Comparison of ENCODE assay signal across 26 cellular contexts in the genomic region with DNA sequence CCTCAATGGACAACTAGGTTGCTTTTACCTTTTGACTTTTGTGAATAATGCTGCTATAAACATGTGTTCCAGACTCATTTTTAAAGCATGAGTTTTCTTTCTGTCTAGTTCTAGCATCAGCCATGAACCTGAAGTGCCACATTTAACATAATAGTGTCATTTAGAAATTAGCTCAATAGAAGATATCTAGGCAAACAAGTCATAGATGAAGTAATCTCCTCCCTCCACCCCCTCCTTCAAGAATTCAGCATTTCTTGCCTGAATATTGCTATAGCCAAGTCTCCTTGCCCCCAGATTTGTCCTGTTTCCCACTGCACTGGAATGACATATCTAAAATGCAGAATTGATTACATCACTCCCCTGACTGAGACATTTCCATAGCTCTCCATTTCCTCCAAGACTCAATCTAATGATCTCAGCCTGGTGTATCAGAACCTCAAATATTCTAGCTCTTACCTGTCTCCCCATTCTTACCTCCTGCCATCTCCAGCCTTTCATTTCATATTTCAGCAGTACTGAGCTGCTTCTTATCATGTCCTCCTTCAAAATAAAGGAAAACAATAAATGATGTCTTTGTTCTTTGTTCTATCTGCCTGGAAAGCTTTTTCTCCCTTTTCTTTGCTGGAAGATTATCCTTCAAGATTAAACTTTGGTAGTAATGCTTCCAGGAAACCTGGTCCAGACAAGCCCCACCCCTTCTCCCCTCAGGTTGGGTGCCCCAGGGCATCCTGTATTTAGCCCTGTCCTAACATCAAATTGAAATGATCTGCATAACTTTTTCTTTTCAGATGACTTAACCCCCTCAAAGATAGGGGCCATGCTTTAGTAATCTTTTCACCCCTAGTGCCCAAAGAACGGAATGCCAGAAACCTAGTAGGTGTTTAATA.
"Had no signal": no experiment of that assay in that cellular context is flagged by ENCODE, and none has a peak within 500 bp of the region (broad histone marks: within the 10 kb centered on the region; RNA-seq: fewer than 3 reads in every experiment).

No MANE protein-coding gene starts in this region.

- H3K4me3 Mint-ChIP-seq: activated CD8-positive, alpha-beta T cell treated with anti-CD3 and anti-CD28 coated beads, Interleukin-2, amount 10 ng/mL, durations not matched to agents 7 days and 5 days; activated naive CD8-positive, alpha-beta T cell treated with anti-CD3 and anti-CD28 coated beads, Interleukin-2, amount 50 U/mL, for 24 hours had no signal

- H3K4me3 ChIP-seq: ascending aorta, Peyer's patch, SJCRH30 had no signal

- H3K9ac ChIP-seq: SK-N-SH had no signal

- DNase-seq: activated CD4-positive, alpha-beta T cell treated with anti-CD3 and anti-CD28 coated beads for 48 hours; activated CD4-positive, alpha-beta T cell treated with anti-CD3 and anti-CD28 coated beads, Interleukin-2, amount 50 U/mL, for 4 hours; activated CD8-positive, alpha-beta memory T cell treated with anti-CD3 and anti-CD28 coated beads, Interleukin-2, amount 50 U/mL, for 48 hours; activated CD8-positive, alpha-beta T cell treated with anti-CD3 and anti-CD28 coated beads, Interleukin-2, amount 10 ng/mL, durations not matched to agents 7 days and 5 days; activated naive CD8-positive, alpha-beta T cell treated with anti-CD3 and anti-CD28 coated beads, Interleukin-2, amount 50 U/mL, for 24 hours; activated T-cell treated with anti-CD3 and anti-CD28 coated beads, Interleukin-2, amount 50 U/mL, for 1 hour; amniotic stem cell; brain microvascular endothelial cell; caudate nucleus; Kasumi-1; KBM-7; NCI-H146; NCI-H187 treated with DMSO at 0.1 percent for 48 hours; NCI-H2081 treated with DMSO at 0.1 percent for 48 hours; NCI-H2171; NCI-H2227 treated with DMSO at 0.1 percent for 48 hours; NCI-H510A; NCI-H526 treated with DMSO at 0.1 percent for 48 hours; Peyer's patch; Right ventricle myocardium superior; SJCRH30; SK-N-SH; T-helper 1 cell had no signal

- H3K27ac ChIP-seq: ascending aorta, brain microvascular endothelial cell, Peyer's patch, RWPE1, SJCRH30 had no signal

- H3K4me1 ChIP-seq: ascending aorta, Peyer's patch, SJCRH30 had no signal

- H3K9me3 ChIP-seq: Peyer's patch, SJCRH30 had no signal

- H3K9me2 ChIP-seq: SK-N-SH had no signal

- H3K27me3 Mint-ChIP-seq: activated naive CD8-positive, alpha-beta T cell treated with anti-CD3 and anti-CD28 coated beads, Interleukin-2, amount 50 U/mL, for 24 hours had no signal

- H3K4me2 ChIP-seq: SK-N-SH had no signal

- H3K36me3 ChIP-seq: ascending aorta, brain microvascular endothelial cell, Peyer's patch, SJCRH30 had no signal

- H3K27me3 ChIP-seq: ascending aorta, brain microvascular endothelial cell, Peyer's patch, SJCRH30 had no signal

- H3K27ac Mint-ChIP-seq: activated CD8-positive, alpha-beta T cell treated with anti-CD3 and anti-CD28 coated beads, Interleukin-2, amount 10 ng/mL, durations not matched to agents 7 days and 5 days; activated naive CD4-positive, alpha-beta T cell treated with anti-CD3 and anti-CD28 coated beads, Interleukin-2, amount 50 U/mL, for 72 hours; activated naive CD8-positive, alpha-beta T cell treated with anti-CD3 and anti-CD28 coated beads, Interleukin-2, amount 50 U/mL, for 24 hours had no signal
